ENCODE assay signal across 38 cellular contexts in genomic region chr9:79341561-79341960, GRCh38.
"Had no signal": no experiment of that assay in that cellular context is flagged by ENCODE, and none has a peak within 500 bp of the region (broad histone marks: within the 10 kb centered on the region; RNA-seq: fewer than 3 reads in every experiment).

No MANE protein-coding gene starts in this region.

- H3K4me1 Mint-ChIP-seq: activated B cell treated with CpG ODN at 0.5 μM for 24 hours; activated CD4-positive, alpha-beta T cell treated with anti-CD3 and anti-CD28 coated beads, Interleukin-2, amount 10 ng/mL, durations not matched to agents 24 days and 14 days; activated naive CD8-positive, alpha-beta T cell treated with anti-CD3 and anti-CD28 coated beads for 36 hours; activated T-helper 17 cell treated with anti-CD3 and anti-CD28 coated beads, Interleukin-2, amount 50 U/mL, for 72 hours; brain; central memory CD8-positive, alpha-beta T cell had no signal

- H3K4me3 ChIP-seq: ascending aorta, cardiac muscle cell had no signal

- H3K4me1 ChIP-seq: ascending aorta had no signal

- ATAC-seq: activated CD8-positive, alpha-beta T cell treated with anti-CD3 and anti-CD28 coated beads, Interleukin-2, amount 10 ng/mL, durations not matched to agents 7 days and 5 days; activated naive CD4-positive, alpha-beta T cell treated with anti-CD3 and anti-CD28 coated beads, Interleukin-2, amount 50 U/mL, for 72 hours; activated T-cell treated with anti-CD3 and anti-CD28 coated beads, Interleukin-2, amount 50 U/mL, for 4 hours; activated T-cell treated with anti-CD3 and anti-CD28 coated beads, Interleukin-2, amount 50 U/mL, for 72 hours; activated T-helper 17 cell treated with anti-CD3 and anti-CD28 coated beads, Interleukin-2, amount 50 U/mL, for 72 hours had no signal

- H3K36me3 Mint-ChIP-seq: activated CD4-positive, alpha-beta memory T cell treated with anti-CD3 and anti-CD28 coated beads for 36 hours; activated naive CD4-positive, alpha-beta T cell treated with anti-CD3 and anti-CD28 coated beads, Interleukin-2, amount 50 U/mL, for 72 hours had no signal

- H3K27me3 Mint-ChIP-seq: activated B cell treated with CpG ODN at 0.5 μM for 24 hours; activated CD4-positive, alpha-beta T cell treated with anti-CD3 and anti-CD28 coated beads, Interleukin-2, amount 10 ng/mL, durations not matched to agents 24 days and 14 days had no signal

- H3K9me3 Mint-ChIP-seq: activated CD4-positive, alpha-beta T cell treated with anti-CD3 and anti-CD28 coated beads, Interleukin-2, amount 10 ng/mL, durations not matched to agents 24 days and 14 days; activated naive CD4-positive, alpha-beta T cell treated with anti-CD3 and anti-CD28 coated beads for 36 hours; activated naive CD8-positive, alpha-beta T cell treated with anti-CD3 and anti-CD28 coated beads for 36 hours; activated T-helper 1 cell treated with anti-CD3 and anti-CD28 coated beads, Interleukin-12 subunit alpha, Interleukin-12 subunit beta, Interleukin-2, Interleukin-4 antibody, amounts not matched to agents 30 ng/mL and 10 ng/mL and 1 ng/mL, durations not matched to agents 14 hours and 24 hours and 36 hours; central memory CD8-positive, alpha-beta T cell; T-helper 1 cell treated with Interleukin-12 subunit alpha and Interleukin-12 subunit beta and Interleukin-4 antibody, amounts not matched to agents 30 μg/mL and 1 μg/mL, for 36 hours; T-helper 2 cell treated with Interferon-gamma antibody and Interleukin-4, amounts not matched to agents 5 μg/mL and 100 μg/mL, for 36 hours had no signal

- H3K27me3 ChIP-seq: ascending aorta, cardiac muscle cell had no signal

- DNase-seq: activated B cell treated with CpG ODN at 0.5 μM for 24 hours; activated CD4-positive, alpha-beta memory T cell treated with anti-CD3 and anti-CD28 coated beads for 36 hours; activated CD4-positive, alpha-beta T cell treated with anti-CD3 and anti-CD28 coated beads for 4 hours; activated CD4-positive, alpha-beta T cell treated with anti-CD3 and anti-CD28 coated beads, Interleukin-2, amount 10 ng/mL, durations not matched to agents 24 days and 14 days; activated CD4-positive, alpha-beta T cell treated with anti-CD3 and anti-CD28 coated beads, Interleukin-2, amount 50 U/mL, for 1 hour; activated CD4-positive, alpha-beta T cell treated with anti-CD3 and anti-CD28 coated beads, Interleukin-2, amount 50 U/mL, for 4 hours; activated CD4-positive, CD25-positive, alpha-beta regulatory T cell treated with anti-CD3 and anti-CD28 coated beads, Interleukin-2, amount 50 U/mL, for 72 hours; activated CD8-positive, alpha-beta memory T cell treated with anti-CD3 and anti-CD28 coated beads for 24 hours; activated CD8-positive, alpha-beta memory T cell treated with anti-CD3 and anti-CD28 coated beads, Interleukin-2, amount 50 U/mL, for 4 hours; activated CD8-positive, alpha-beta T cell treated with anti-CD3 and anti-CD28 coated beads, Interleukin-2, amount 10 ng/mL, durations not matched to agents 7 days and 5 days; activated effector memory CD4-positive, alpha-beta T cell treated with anti-CD3 and anti-CD28 coated beads, Interleukin-2, amount 50 U/mL, for 16 hours; activated gamma-delta T cell treated with Interleukin-2 at 50 U/mL for 16 hours; activated naive CD4-positive, alpha-beta T cell; activated naive CD4-positive, alpha-beta T cell treated with anti-CD3 and anti-CD28 coated beads for 36 hours; activated naive CD4-positive, alpha-beta T cell treated with anti-CD3 and anti-CD28 coated beads, Interleukin-2, amount 50 U/mL, for 16 hours; activated naive CD8-positive, alpha-beta T cell treated with anti-CD3 and anti-CD28 coated beads for 36 hours; activated T-cell treated with anti-CD3 and anti-CD28 coated beads for 4 hours; activated T-cell treated with anti-CD3 and anti-CD28 coated beads, Interleukin-2, amount 50 U/mL, for 1 hour; activated T-cell treated with anti-CD3 and anti-CD28 coated beads, Interleukin-2, amount 50 U/mL, for 4 hours; activated T-cell treated with anti-CD3 and anti-CD28 coated beads, Interleukin-2, amount 50 U/mL, for 72 hours; amygdala; anterior cingulate cortex; caudate nucleus; cerebellar nuclear complex; T-helper 2 cell; T-helper 9 cell had no signal

- H3K36me3 ChIP-seq: ascending aorta, cardiac muscle cell had no signal

- H3K27ac Mint-ChIP-seq: activated B cell treated with CpG ODN at 0.5 μM for 24 hours; activated CD4-positive, alpha-beta memory T cell treated with anti-CD3 and anti-CD28 coated beads for 36 hours; activated CD4-positive, alpha-beta T cell treated with anti-CD3 and anti-CD28 coated beads, Interleukin-2, amount 10 ng/mL, durations not matched to agents 24 days and 14 days; activated CD8-positive, alpha-beta T cell treated with anti-CD3 and anti-CD28 coated beads, Interleukin-2, amount 10 ng/mL, durations not matched to agents 7 days and 5 days; activated naive CD4-positive, alpha-beta T cell treated with anti-CD3 and anti-CD28 coated beads for 36 hours; activated naive CD4-positive, alpha-beta T cell treated with anti-CD3 and anti-CD28 coated beads, Interleukin-2, amount 50 U/mL, for 72 hours; activated naive CD8-positive, alpha-beta T cell treated with anti-CD3 and anti-CD28 coated beads for 36 hours; activated T-cell treated with anti-CD3 and anti-CD28 coated beads, Interleukin-2, amount 50 U/mL, for 72 hours; activated T-helper 1 cell treated with anti-CD3 and anti-CD28 coated beads, Interleukin-12 subunit alpha, Interleukin-12 subunit beta, Interleukin-2, Interleukin-4 antibody, amounts not matched to agents 30 ng/mL and 10 ng/mL and 1 ng/mL, durations not matched to agents 14 hours and 24 hours and 36 hours; activated T-helper 17 cell treated with anti-CD3 and anti-CD28 coated beads, Interleukin-2, amount 50 U/mL, for 72 hours; brain; T-helper 1 cell treated with Interleukin-12 subunit alpha and Interleukin-12 subunit beta and Interleukin-4 antibody, amounts not matched to agents 30 μg/mL and 1 μg/mL, for 36 hours; T-helper 2 cell treated with Interferon-gamma antibody and Interleukin-4, amounts not matched to agents 5 μg/mL and 100 μg/mL, for 36 hours had no signal

- H3K27ac ChIP-seq: ascending aorta, cardiac muscle cell, VCaP had no signal

- FAIRE-seq: bronchial epithelial cell, TTC549 had no signal

- H3K4me3 Mint-ChIP-seq: activated B cell treated with CpG ODN at 0.5 μM for 24 hours; activated CD4-positive, alpha-beta memory T cell treated with anti-CD3 and anti-CD28 coated beads for 36 hours; activated CD4-positive, alpha-beta T cell treated with anti-CD3 and anti-CD28 coated beads, Interleukin-2, amount 10 ng/mL, durations not matched to agents 24 days and 14 days; activated CD8-positive, alpha-beta T cell treated with anti-CD3 and anti-CD28 coated beads, Interleukin-2, amount 10 ng/mL, durations not matched to agents 7 days and 5 days; activated naive CD4-positive, alpha-beta T cell treated with anti-CD3 and anti-CD28 coated beads for 36 hours; activated naive CD8-positive, alpha-beta T cell treated with anti-CD3 and anti-CD28 coated beads for 36 hours; activated T-cell treated with anti-CD3 and anti-CD28 coated beads, Interleukin-2, amount 50 U/mL, for 4 hours; activated T-cell treated with anti-CD3 and anti-CD28 coated beads, Interleukin-2, amount 50 U/mL, for 72 hours; activated T-helper 1 cell treated with anti-CD3 and anti-CD28 coated beads, Interleukin-12 subunit alpha, Interleukin-12 subunit beta, Interleukin-2, Interleukin-4 antibody, amounts not matched to agents 30 ng/mL and 10 ng/mL and 1 ng/mL, durations not matched to agents 14 hours and 24 hours and 36 hours; activated T-helper 17 cell treated with anti-CD3 and anti-CD28 coated beads, Interleukin-2, amount 50 U/mL, for 72 hours; brain; central memory CD8-positive, alpha-beta T cell; T-helper 1 cell treated with Interleukin-12 subunit alpha and Interleukin-12 subunit beta and Interleukin-4 antibody, amounts not matched to agents 30 μg/mL and 1 μg/mL, for 36 hours; T-helper 2 cell treated with Interferon-gamma antibody and Interleukin-4, amounts not matched to agents 5 μg/mL and 100 μg/mL, for 36 hours had no signal

- H3K9me3 ChIP-seq: ascending aorta had no signal
